Comparison of ENCODE assay signal across 14 cellular contexts in the genomic region with DNA sequence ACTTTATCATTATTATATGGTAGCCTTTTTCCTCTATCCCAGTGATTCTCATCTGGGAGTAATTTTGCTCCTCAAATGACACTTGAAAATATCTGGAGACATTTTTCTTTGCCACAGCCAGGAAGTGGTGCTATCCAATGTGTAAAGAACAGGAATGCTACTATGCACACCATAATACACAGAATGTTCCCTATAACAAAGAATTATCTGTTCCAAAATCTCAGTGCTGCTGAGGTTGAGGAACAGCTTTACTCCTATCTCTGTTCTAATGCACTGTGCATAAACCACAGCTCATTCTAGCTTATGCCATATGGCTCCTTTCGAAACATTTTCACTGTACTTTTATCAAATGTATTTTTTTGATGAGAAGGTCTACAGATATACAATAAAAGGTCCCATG.
DNase-seq lines count a peak whose midpoint lies in the region; FAIRE-seq and TF ChIP-seq lines count a peak whose summit lies in the region.
"Had no signal": no experiment of that assay in that cellular context is flagged by ENCODE, and none has a peak within 500 bp of the region (broad histone marks: within the 10 kb centered on the region; RNA-seq: fewer than 3 reads in every experiment).

No MANE protein-coding gene starts in this region.

- DNase-seq in D721Med (ENCODE audit: insufficient read length, low spot score) (no peak), SK-MEL-5 (ENCODE audit: low read depth, low spot score) (peak; percentile 75), superior temporal gyrus (ENCODE audit: extremely low spot score) (peak; percentile 18), EL (no peak), NCI-H1417 (lab: John Stamatoyannopoulos, UW) (no peak), GM19240 (ENCODE audit: insufficient read length, low spot score) (no peak)
- DNase-seq: CD4-positive, CD25-positive, alpha-beta regulatory T cell; CD8-positive, alpha-beta T cell; DMS53; DND-41; GDM1; H9 had no signal

- TF ChIP-seq CTCF in D721Med (IDR thresholded peaks at IDR 0.05; ENCODE audit: insufficient read depth, missing control alignments): no peak

- peak; percentile 16 for FAIRE-seq in D721Med (lab: Jason Lieb, UNC)
- FAIRE-seq: GM12878, GM19239 had no signal

- in situ Hi-C loops in SK-MEL-5 (cut with HindIII; ENCODE audit: low pct_unique_long_range_greater_than_20kb, low sequenced_read_pairs): no loop called here

Comparison
In these comparisons a context has a peak if more than half of its experiments do, and no peak if none do; other contexts are left out.
1. DNase-seq: peak in SK-MEL-5 (single experiment) and superior temporal gyrus (single experiment); none in D721Med (single experiment), EL (single experiment), NCI-H1417 (0 of 3) and GM19240 (single experiment).